Comparison of ENCODE assay signal across 9 cellular contexts in genomic region chr3:55434789-55435188, GRCh38. TPM values are rescaled to one million over a fixed set of nuclear protein-coding genes. Genes with fewer than 3 reads are reported as not detected.
DNase-seq lines count a peak whose midpoint lies in the region; ATAC-seq, FAIRE-seq and TF ChIP-seq lines count a peak whose summit lies in the region.
"Had no signal": no experiment of that assay in that cellular context is flagged by ENCODE, and none has a peak within 500 bp of the region (broad histone marks: within the 10 kb centered on the region; RNA-seq: fewer than 3 reads in every experiment).

No MANE protein-coding gene starts in this region.

- H3K9ac ChIP-seq in astrocyte (ENCODE audit: low read length), result no peak overlapping the region

- no peaks in the 10 kb centered on the region for H3K4me1 Mint-ChIP-seq in astrocyte (ENCODE audit: low read depth, unreplicated experiment)

- H3K79me2 ChIP-seq in astrocyte (ENCODE audit: insufficient read depth, low read length), result no peaks in the 10 kb centered on the region

- no peak overlapping the region for H2AFZ ChIP-seq in astrocyte (ENCODE audit: low read depth, low read length)

- no peaks in the 10 kb centered on the region for H3K4me1 ChIP-seq in astrocyte (ENCODE audit: insufficient read depth, low read length)

- H3K9me3 ChIP-seq in astrocyte (ENCODE audit: insufficient read depth, low read depth, low read length), result no peaks in the 10 kb centered on the region

- ATAC-seq in HG02623 (IDR thresholded peaks at IDR 0.05; ENCODE audit: unreplicated experiment) (no peak), GM19452 (IDR thresholded peaks at IDR 0.05; ENCODE audit: unreplicated experiment) (no peak)

- no peaks in the 10 kb centered on the region for H3K27me3 ChIP-seq in astrocyte (ENCODE audit: insufficient read depth, low read length)

- H3K4me3 ChIP-seq in Jurkat, Clone E6-1 (ENCODE audit: low read length), result no peak overlapping the region
- no peak overlapping the region for H3K4me3 ChIP-seq in astrocyte (ENCODE audit: insufficient read depth, low read depth, low read length)

- no peaks in the 10 kb centered on the region for H4K20me1 ChIP-seq in astrocyte (ENCODE audit: insufficient read depth, low read length)

- peaks cover 6% of the 10 kb centered on the region for H3K27me3 Mint-ChIP-seq in astrocyte (ENCODE audit: low read depth, unreplicated experiment)

- no peak overlapping the region for H3K4me3 Mint-ChIP-seq in astrocyte (ENCODE audit: unreplicated experiment)

- no peak overlapping the region for H3K27ac ChIP-seq in astrocyte (ENCODE audit: low read depth, low read length)
- H3K27ac ChIP-seq: epithelial cell of prostate had no signal

- no peaks in the 10 kb centered on the region for H3K36me3 ChIP-seq in astrocyte (ENCODE audit: insufficient read depth, low read length)

- H3K9me3 Mint-ChIP-seq in astrocyte (ENCODE audit: unreplicated experiment), result peaks cover 3% of the 10 kb centered on the region

- no peak for FAIRE-seq in astrocyte (lab: Jason Lieb, UNC)

- peak; percentile 30 for DNase-seq in Jurkat, Clone E6-1 (ENCODE audit: low read depth, low spot score)
- DNase-seq in astrocyte (ENCODE audit: low read depth), result no peak
- DNase-seq in myocyte (ENCODE audit: low read depth), result peak; percentile 33
- no peak for DNase-seq in dermis blood vessel endothelial cell
- DNase-seq: NCI-H1092 had no signal

- no peaks in the 10 kb centered on the region for H3K36me3 Mint-ChIP-seq in astrocyte (ENCODE audit: low read depth, unreplicated experiment)

- no peak overlapping the region for H3K4me2 ChIP-seq in astrocyte (ENCODE audit: low read length)

- no peak overlapping the region for H3K27ac Mint-ChIP-seq in astrocyte (ENCODE audit: unreplicated experiment)

- TF ChIP-seq CTCF in GM12874 (IDR thresholded peaks at IDR 0.05; ENCODE audit: insufficient read depth, low read depth, low read length) (peak; percentile 78), astrocyte (IDR thresholded peaks at IDR 0.05; ENCODE audit: insufficient read depth, low read depth, low read length) (peak; percentile 37)

RNA-seq across cellular contexts. Expression of gene WNT5A, which starts 52.3 kb away (rescaled TPM):
- 1.2 TPM for polyA plus RNA-seq in Jurkat, Clone E6-1 (2012; ENCODE audit: insufficient read depth, insufficient read length)
- 45.8 and 66.2 TPM in 2 replicates for total RNA-seq in astrocyte
- 34.5 and 35.5 TPM in 2 replicates for total RNA-seq in myocyte
- polyA plus RNA-seq in myocyte (2012), result 19.6 TPM
- total RNA-seq in dermis blood vessel endothelial cell, result 2.0 and 2.6 TPM in 2 replicates

Comparison
In these comparisons a context has a peak if more than half of its experiments do, and no peak if none do; other contexts are left out.
1. DNase-seq: peak in Jurkat, Clone E6-1 (single experiment) and myocyte (single experiment); none in astrocyte (single experiment) and dermis blood vessel endothelial cell (single experiment).